Comparison of ENCODE assay signal across 10 cellular contexts in genomic region chr3:98855811-98856400, GRCh38. TPM values are rescaled to one million over a fixed set of nuclear protein-coding genes. Genes with fewer than 3 reads are reported as not detected.
A peak's percentile ranks its signal among the peaks of the same experiment; 100 is the strongest.
DNase-seq lines count a peak whose midpoint lies in the region; TF ChIP-seq lines count a peak whose summit lies in the region.
"Had no signal": no experiment of that assay in that cellular context is flagged by ENCODE, and none has a peak within 500 bp of the region (broad histone marks: within the 10 kb centered on the region; RNA-seq: fewer than 3 reads in every experiment).

No MANE protein-coding gene starts in this region.

- H2AFZ ChIP-seq in mesenchymal stem cell (ENCODE audit: low read depth, low read length), result no peak overlapping the region

- H2BK15ac ChIP-seq in mesenchymal stem cell (ENCODE audit: low read depth, poor library complexity, severe bottlenecking), result no peak overlapping the region

- no peak overlapping the region for H3K4ac ChIP-seq in mesenchymal stem cell (ENCODE audit: low read depth in 1 of 2, low read length in 2 of 2)

- WGBS in mesenchymal stem cell, result 100% methylated on average over 1 of the region's 1 CpG

- H3K27ac ChIP-seq in mesenchymal stem cell (ENCODE audit: low read length, poor library complexity, severe bottlenecking) (peak overlapping the region; percentile 57), vagina (no peak overlapping the region)
- H3K27ac ChIP-seq: cardiac muscle cell had no signal

- H3K9me3 ChIP-seq in mesenchymal stem cell (ENCODE audit: control insufficient read depth, low read length) (no peaks in the 10 kb centered on the region), vagina (no peaks in the 10 kb centered on the region)

- H3K4me2 ChIP-seq in mesenchymal stem cell (ENCODE audit: low read length, poor library complexity, severe bottlenecking), result no peak overlapping the region

- DNase-seq in AG20443 (ENCODE audit: low spot score) (peak; percentile 80), NCI-H226 (peak; percentile 88), dedifferentiated amniotic fluid mesenchymal stem cell (ENCODE audit: extremely low spot score) (peak; percentile 94), mesenchymal stem cell (peak; percentile 25), DMS53 (lab: John Stamatoyannopoulos, UW) (no peak), vagina (ENCODE audit: extremely low spot score in 2 of 2) (no peak), medulla oblongata (ENCODE audit: extremely low spot score) (no peak), activated gamma-delta T cell treated with Interleukin-2 at 50 U/mL for 16 hours (no peak)
- DNase-seq: NCI-H82 had no signal

- H3K23ac ChIP-seq in mesenchymal stem cell (ENCODE audit: low read length in 2 of 2), result no peak overlapping the region

- H3K79me1 ChIP-seq in mesenchymal stem cell (replicated peaks; ENCODE audit: low read length, poor library complexity, severe bottlenecking), result no peaks in the 10 kb centered on the region

- H3K27me3 ChIP-seq in mesenchymal stem cell (ENCODE audit: control insufficient read depth in 1 of 2, insufficient read depth in 1 of 2, low read length in 2 of 2) (no peaks in the 10 kb centered on the region), vagina (no peaks in the 10 kb centered on the region)
- H3K27me3 ChIP-seq: cardiac muscle cell had no signal

- no peak overlapping the region for H3K14ac ChIP-seq in mesenchymal stem cell (ENCODE audit: low read length in 2 of 2)

- H3K36me3 ChIP-seq in mesenchymal stem cell (ENCODE audit: control insufficient read depth in 1 of 2, insufficient read depth in 2 of 2, low read depth in 1 of 2, low read length in 2 of 2) (peaks cover 22 to 55% of the 10 kb centered on the region in 2 experiments), vagina (no peaks in the 10 kb centered on the region)
- H3K36me3 ChIP-seq: cardiac muscle cell had no signal

- H3K4me3 ChIP-seq in mesenchymal stem cell (ENCODE audit: insufficient read depth in 1 of 2, low read depth in 1 of 2, low read length in 2 of 2) (peak overlapping the region in 1 of 2 experiments; percentile 59), vagina (no peak overlapping the region)
- H3K4me3 ChIP-seq: cardiac muscle cell had no signal

- H2BK120ac ChIP-seq in mesenchymal stem cell (ENCODE audit: low read depth, low read length), result no peak overlapping the region

- no peak overlapping the region for H2AK5ac ChIP-seq in mesenchymal stem cell (ENCODE audit: low read length, severe bottlenecking)

- H4K91ac ChIP-seq in mesenchymal stem cell (ENCODE audit: low read length), result no peak overlapping the region

- no peak for TF ChIP-seq CTCF in vagina (IDR thresholded peaks at IDR 0.05)

- no peak overlapping the region for H4K8ac ChIP-seq in mesenchymal stem cell (ENCODE audit: low read length)

- H2BK12ac ChIP-seq in mesenchymal stem cell (ENCODE audit: low read length in 2 of 2), result no peak overlapping the region

- H3K4me1 ChIP-seq in mesenchymal stem cell (ENCODE audit: control insufficient read depth, insufficient read depth, low read depth, low read length) (peaks cover 11% of the 10 kb centered on the region), vagina (no peaks in the 10 kb centered on the region)

- no peak for TF ChIP-seq POLR2A in vagina (IDR thresholded peaks at IDR 0.05)

- intact Hi-C loops in vagina (cut with DNase I), result no loop called here

- H3K9ac ChIP-seq in mesenchymal stem cell (ENCODE audit: low read length), result peak overlapping the region; percentile 73

- no peak overlapping the region for H3K18ac ChIP-seq in mesenchymal stem cell (ENCODE audit: low read depth in 1 of 2, low read length in 2 of 2)

- H2BK5ac ChIP-seq in mesenchymal stem cell (ENCODE audit: low read depth, low read length, poor library complexity, severe bottlenecking), result no peak overlapping the region

RNA-seq across cellular contexts. Expression of gene DCBLD2, which starts 45.6 kb away (rescaled TPM):
- polyA plus RNA-seq in mesenchymal stem cell (2013, experiment 1 of 2), result 47.2 TPM
- 46.5 TPM for polyA plus RNA-seq in mesenchymal stem cell (2013, experiment 2 of 2)
- total RNA-seq in vagina, result 36.1 TPM

Comparison
In these comparisons a context has a peak if more than half of its experiments do, and no peak if none do; other contexts are left out.
1. DNase-seq: peak in AG20443 (single experiment), NCI-H226 (single experiment), dedifferentiated amniotic fluid mesenchymal stem cell (single experiment) and mesenchymal stem cell (single experiment); none in DMS53 (single experiment), vagina (0 of 2), medulla oblongata (single experiment) and activated gamma-delta T cell treated with Interleukin-2 at 50 U/mL for 16 hours (single experiment).